ENCODE assay signal across 1 cellular context in the genomic region with DNA sequence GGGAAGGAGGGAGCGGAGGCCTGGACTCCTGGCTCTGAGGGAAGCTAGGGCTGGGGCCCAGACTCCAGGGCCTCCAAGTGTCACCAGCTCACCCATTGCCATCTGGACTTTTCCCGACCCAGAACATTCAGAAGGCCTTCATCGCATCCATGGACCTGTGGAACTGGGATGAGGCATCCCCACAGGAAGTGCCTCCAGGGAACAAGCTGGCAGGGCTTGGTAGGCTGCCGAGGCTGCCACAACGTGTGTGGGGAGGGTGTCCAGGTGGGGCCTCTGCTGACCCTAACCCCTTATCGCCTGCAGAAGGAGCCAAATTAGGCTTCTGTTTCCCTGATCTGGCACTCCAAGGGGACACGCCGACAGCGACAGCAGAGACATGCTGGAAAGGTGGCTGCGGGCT.
TF ChIP-seq lines count a peak whose summit lies in the region.

No MANE protein-coding gene starts in this region.

TF ChIP-seq in endothelial cell of umbilical vein, 7 proteins besides CTCF, POLR2A, EP300 and RAD21:
- TF ChIP-seq, protein P1, sequence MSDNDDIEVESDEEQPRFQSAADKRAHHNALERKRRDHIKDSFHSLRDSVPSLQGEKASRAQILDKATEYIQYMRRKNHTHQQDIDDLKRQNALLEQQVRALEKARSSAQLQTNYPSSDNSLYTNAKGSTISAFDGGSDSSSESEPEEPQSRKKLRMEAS (IDR thresholded peaks at IDR 0.05; ENCODE audit: insufficient read depth, insufficient read length), result no peak
- TF ChIP-seq POLR2AphosphoS5 (IDR thresholded peaks at IDR 0.05; ENCODE audit: insufficient read depth, low read depth, low read length) (no peak), FOS (IDR thresholded peaks at IDR 0.05; ENCODE audit: borderline replicate concordance, insufficient read depth, low read length) (no peak), MYC (IDR thresholded peaks at IDR 0.05; ENCODE audit: low read depth, low read length) (no peak), EZH2 (IDR thresholded peaks at IDR 0.05; ENCODE audit: borderline replicate concordance, low read depth, low read length, severe bottlenecking) (no peak)
